Comparison of ENCODE assay signal across 35 cellular contexts in genomic region chr12:79138872-79139271, GRCh38.
DNase-seq lines count a peak whose midpoint lies in the region; ATAC-seq, FAIRE-seq and TF ChIP-seq lines count a peak whose summit lies in the region.
"Had no signal": no experiment of that assay in that cellular context is flagged by ENCODE, and none has a peak within 500 bp of the region (broad histone marks: within the 10 kb centered on the region; RNA-seq: fewer than 3 reads in every experiment).

No MANE protein-coding gene starts in this region.

- H3K4me2 ChIP-seq in GM23338 = no peak overlapping the region
- H3K4me2 ChIP-seq in PC-9 = no peak overlapping the region
- no peak overlapping the region for H3K4me2 ChIP-seq in H1 (ENCODE audit: insufficient read depth in 1 of 2, low read depth in 2 of 2, low read length in 2 of 2)
- H3K4me2 ChIP-seq: A549; BLaER1; BLaER1 treated with 17β-estradiol and CSF1 and Interleukin-3, amounts not matched to agents 10 nM and 100 nM had no signal

- no peak for TF ChIP-seq RAD21 in H1 (IDR thresholded peaks at IDR 0.05 in 1 of 2, conservative IDR thresholded peaks at IDR 0.05 in 1 of 2; ENCODE audit: low read depth in 2 of 2, low read length in 2 of 2)

- peaks cover 7% of the 10 kb centered on the region for H3K4me1 Mint-ChIP-seq in GM23338
- H3K4me1 Mint-ChIP-seq: B cell; CD14-positive monocyte; CD4-positive, alpha-beta memory T cell; CD4-positive, CD25-positive, alpha-beta regulatory T cell; CD8-positive, alpha-beta memory T cell had no signal

- no peak overlapping the region for H3K4me3 Mint-ChIP-seq in GM23338
- H3K4me3 Mint-ChIP-seq: B cell; CD14-positive monocyte; CD4-positive, alpha-beta memory T cell; CD4-positive, alpha-beta T cell; CD4-positive, CD25-positive, alpha-beta regulatory T cell; CD8-positive, alpha-beta memory T cell; CD8-positive, alpha-beta T cell had no signal

- H4K8ac ChIP-seq in H1 (ENCODE audit: extremely low read depth, insufficient read depth, low read length) = no peak overlapping the region

- H3K23ac ChIP-seq in H1 (ENCODE audit: insufficient read length) = no peak overlapping the region

- FAIRE-seq in H1 (lab: Jason Lieb, UNC) = no peak
- FAIRE-seq: A204.1, D721Med had no signal

- no peaks in the 10 kb centered on the region for H3K79me2 ChIP-seq in GM23338 (replicated peaks; ENCODE audit: insufficient read depth)
- no peaks in the 10 kb centered on the region for H3K79me2 ChIP-seq in PC-9 (ENCODE audit: low read depth)
- no peaks in the 10 kb centered on the region for H3K79me2 ChIP-seq in H1 (ENCODE audit: control insufficient read depth in 1 of 2, insufficient read depth in 2 of 2, low read length in 2 of 2)

- no peaks in the 10 kb centered on the region for H3K23me2 ChIP-seq in H1 (ENCODE audit: low read depth, low read length)

- H3K36me3 ChIP-seq in GM23338 (ENCODE audit: insufficient read depth) = no peaks in the 10 kb centered on the region
- no peaks in the 10 kb centered on the region for H3K36me3 ChIP-seq in PC-9 (ENCODE audit: low read depth)
- no peaks in the 10 kb centered on the region for H3K36me3 ChIP-seq in H1 (ENCODE audit: control insufficient read depth in 2 of 4, insufficient read depth in 4 of 4, low read length in 3 of 4)

- H3F3A ChIP-seq in GM23338 (replicated peaks; ENCODE audit: low read depth) (no peaks in the 10 kb centered on the region), PC-9 (ENCODE audit: insufficient read depth, low read depth) (no peaks in the 10 kb centered on the region)

- no peak overlapping the region for H3K56ac ChIP-seq in H1 (replicated peaks; ENCODE audit: insufficient read length, low read depth, low read length)

- no peak overlapping the region for H2BK15ac ChIP-seq in H1 (ENCODE audit: low read length)

- peak overlapping the region; percentile 81 for H3K14ac ChIP-seq in H1 (ENCODE audit: insufficient read length)

- no peak for DNase-seq in GM23338 (ENCODE audit: low spot score)
- DNase-seq in PC-9 = no peak
- no peak for DNase-seq in H1 (ENCODE audit: low read depth in 1 of 2, low spot score in 2 of 2)
- DNase-seq in left colon = no peak
- DNase-seq in ureter (ENCODE audit: low spot score) = no peak
- DNase-seq in pons (ENCODE audit: low spot score) = no peak
- DNase-seq: 8988T; ACHN; AML-193; BE2C; C1 segment of cervical spinal cord; Caco-2; Calu3; CD4-positive, alpha-beta memory T cell; CD4-positive, alpha-beta T cell; CD4-positive, CD25-positive, alpha-beta regulatory T cell; CD8-positive, alpha-beta memory T cell; CD8-positive, alpha-beta T cell; COR-L47; DMS 273 treated with DMSO at 0.1 percent for 48 hours; DMS153; DMS53; DMS79; DMS79 treated with DMSO at 0.1 percent for 48 hours; DND-41; EL had no signal

- no TSS peak for BruUV-seq in PC-9 (replicated peaks; lab: Mats Ljungman, UMichigan)

- H3K4ac ChIP-seq in H1 (replicated peaks; ENCODE audit: insufficient read length, low read depth, low read length) = no peak overlapping the region

- no peak overlapping the region for H2BK5ac ChIP-seq in H1 (ENCODE audit: low read depth, low read length)

- H2BK120ac ChIP-seq in H1 (replicated peaks; ENCODE audit: low read depth, low read length) = no peak overlapping the region

- TF ChIP-seq CTCF in GM23338 (conservative IDR thresholded peaks at IDR 0.05; ENCODE audit: low read depth in 2 of 2) (no peak), PC-9 (conservative IDR thresholded peaks at IDR 0.05) (no peak), H1 (IDR thresholded peaks at IDR 0.05; ENCODE audit: control extremely low read depth in 1 of 3, insufficient read depth in 1 of 3, low read depth in 1 of 3, low read length in 3 of 3) (no peak)

- ATAC-seq in GM23338 (no peak; the same call in 2 of the 3 replicates), left colon (no peak)
- ATAC-seq: A549; CD8-positive, alpha-beta T cell had no signal

- H3K9ac ChIP-seq in H1 (replicated peaks in 1 of 4; ENCODE audit: extremely low read depth in 1 of 4, low read depth in 3 of 4, low read length in 3 of 4) = no peak overlapping the region
- H3K9ac ChIP-seq: BLaER1; BLaER1 treated with 17β-estradiol and CSF1 and Interleukin-3, amounts not matched to agents 10 nM and 100 nM had no signal

- H4K20me1 ChIP-seq in GM23338 (replicated peaks; ENCODE audit: insufficient read depth) (no peaks in the 10 kb centered on the region), PC-9 (ENCODE audit: insufficient read depth) (no peaks in the 10 kb centered on the region), H1 (replicated peaks in 1 of 2; ENCODE audit: control insufficient read depth in 1 of 2, insufficient read depth in 2 of 2, low read length in 2 of 2) (no peaks in the 10 kb centered on the region)
- H4K20me1 ChIP-seq: BLaER1 treated with 17β-estradiol and CSF1 and Interleukin-3, amounts not matched to agents 10 nM and 100 nM had no signal

- intact Hi-C loops in PC-9 (cut with micrococcal nuclease; ENCODE audit: unreplicated experiment) (no loop called here), left colon (cut with DNase I, micrococcal nuclease) (no loop called here)

- WGBS in H1 (ENCODE audit: extremely low coverage in 1 of 2, insufficient coverage in 1 of 2, insufficient read length in 1 of 2, insufficient replicate concordance in 2 of 2, low coverage in 1 of 2, low lambda C conversion rate in 2 of 2, missing lambda C conversion rate in 1 of 2), 2 experiments = 89% methylated on average over 6 of the region's 6 CpGs; no CpG with 5 or more reads in 1 of the 2 experiments

- H3K27ac ChIP-seq in GM23338 (ENCODE audit: low read depth) = no peak overlapping the region
- H3K27ac ChIP-seq in PC-9 = no peak overlapping the region
- H3K27ac ChIP-seq in H1 (ENCODE audit: low read depth, low read length) = no peak overlapping the region
- H3K27ac ChIP-seq: 22Rv1; A549; BLaER1; BLaER1 treated with 17β-estradiol and CSF1 and Interleukin-3, amounts not matched to agents 10 nM and 100 nM; C4-2B had no signal

- H2AFZ ChIP-seq in GM23338 (no peak overlapping the region), PC-9 (peak overlapping the region; percentile 28; the same call in 1 of the 2 replicates), H1 (ENCODE audit: low read length) (no peak overlapping the region)

- H2AK5ac ChIP-seq in H1 (ENCODE audit: low read depth, low read length) = no peak overlapping the region

- CTCF ChIA-PET in PC-9 (lab: Charles Lee) = interaction anchor here (0.6 kb wide), 1 partner anchor 14 kb away, joined by 6 read pairs; no protein-coding TSS in a partner anchor
- CTCF ChIA-PET in H1 (lab: Charles Lee; ENCODE audit: partially characterized antibody) = no interaction called here

- H3K4me3 ChIP-seq in GM23338 = no peak overlapping the region
- H3K4me3 ChIP-seq in PC-9 = no peak overlapping the region
- H3K4me3 ChIP-seq in H1 (ENCODE audit: extremely low read depth in 1 of 4, insufficient read depth in 2 of 4, low read depth in 3 of 4, low read length in 4 of 4) = no peak overlapping the region
- H3K4me3 ChIP-seq: A549; BLaER1; BLaER1 treated with 17β-estradiol and CSF1 and Interleukin-3, amounts not matched to agents 10 nM and 100 nM had no signal

- no peaks in the 10 kb centered on the region; the same call in 1 of the 2 replicates for H3K79me1 ChIP-seq in H1 (ENCODE audit: low read depth, low read length)

- H2BK12ac ChIP-seq in H1 (ENCODE audit: low read depth, low read length) = no peak overlapping the region

- no peaks in the 10 kb centered on the region; the same call in 1 of the 2 replicates for H3K9me3 ChIP-seq in PC-9 (ENCODE audit: insufficient read depth, low read depth)
- H3K9me3 ChIP-seq in H1 (ENCODE audit: insufficient read depth in 2 of 2, low read depth in 1 of 2, low read length in 1 of 2) = no peaks in the 10 kb centered on the region
- H3K9me3 ChIP-seq: A549; BE2C; BLaER1; BLaER1 treated with 17β-estradiol and CSF1 and Interleukin-3, amounts not matched to agents 10 nM and 100 nM; Caco-2 had no signal

- H3K27me3 ChIP-seq in GM23338 (ENCODE audit: insufficient read depth) = no peaks in the 10 kb centered on the region
- no peaks in the 10 kb centered on the region for H3K27me3 ChIP-seq in PC-9 (ENCODE audit: insufficient read depth, low read depth)
- H3K27me3 ChIP-seq in H1 (replicated peaks in 1 of 4; ENCODE audit: control insufficient read depth in 3 of 4, extremely low read depth in 1 of 4, insufficient read depth in 3 of 4, low read length in 3 of 4) = no peaks in the 10 kb centered on the region
- H3K27me3 ChIP-seq: BE2C; BLaER1; BLaER1 treated with 17β-estradiol and CSF1 and Interleukin-3, amounts not matched to agents 10 nM and 100 nM had no signal

- 0 out of 2 replicates have a peak overlapping the region, but pooled peaks have one; percentile 9 for H3K27ac Mint-ChIP-seq in GM23338
- H3K27ac Mint-ChIP-seq: B cell; CD14-positive monocyte; CD4-positive, alpha-beta memory T cell; CD4-positive, alpha-beta T cell; CD8-positive, alpha-beta memory T cell; CD8-positive, alpha-beta T cell had no signal

- H3K4me1 ChIP-seq in GM23338 (ENCODE audit: insufficient read depth) (no peaks in the 10 kb centered on the region), PC-9 (replicated peaks; ENCODE audit: insufficient read depth) (no peaks in the 10 kb centered on the region), H1 (replicated peaks in 1 of 4; ENCODE audit: control insufficient read depth in 3 of 4, insufficient read depth in 4 of 4, low read length in 3 of 4) (no peaks in the 10 kb centered on the region)
- H3K4me1 ChIP-seq: A549, BLaER1, Caco-2 had no signal

- POLR2A ChIA-PET in PC-9 (lab: Charles Lee; ENCODE audit: unreplicated experiment) (no interaction called here), H1 (lab: Charles Lee; ENCODE audit: partially characterized antibody) (no interaction called here)

- no peak overlapping the region for H3K18ac ChIP-seq in H1 (ENCODE audit: extremely low read depth, low read length)

- H2BK20ac ChIP-seq in H1 (ENCODE audit: low read length) = no peak overlapping the region

- no peaks in the 10 kb centered on the region for H3K9me2 ChIP-seq in GM23338 (ENCODE audit: insufficient read depth)
- 0 out of 2 replicates have a peak, but pooled peaks cover 4% of the 10 kb centered on the region for H3K9me2 ChIP-seq in PC-9 (ENCODE audit: insufficient read depth)

- no peak overlapping the region for H4K5ac ChIP-seq in H1 (ENCODE audit: insufficient read length, low read depth, low read length)

- no peak overlapping the region for H4K91ac ChIP-seq in H1 (replicated peaks; ENCODE audit: insufficient read length, low read length)

- TF ChIP-seq EP300 in H1 (IDR thresholded peaks at IDR 0.05; ENCODE audit: borderline replicate concordance in 1 of 2, low read depth in 2 of 2, low read length in 2 of 2) = no peak

- TF ChIP-seq POLR2A in H1 (IDR thresholded peaks at IDR 0.05; ENCODE audit: control extremely low read depth in 1 of 2, low read depth in 2 of 2, low read length in 2 of 2) = no peak

- H3K27me3 Mint-ChIP-seq in GM23338 (ENCODE audit: insufficient read depth, low read depth, poor library complexity) = peaks cover 2% of the 10 kb centered on the region
- H3K27me3 Mint-ChIP-seq: B cell; CD4-positive, alpha-beta memory T cell; CD4-positive, alpha-beta T cell; CD4-positive, CD25-positive, alpha-beta regulatory T cell; CD8-positive, alpha-beta memory T cell had no signal

- no peaks in the 10 kb centered on the region for H3K36me3 Mint-ChIP-seq in GM23338 (ENCODE audit: low read depth)
- H3K36me3 Mint-ChIP-seq: CD14-positive monocyte; CD4-positive, alpha-beta memory T cell; CD4-positive, CD25-positive, alpha-beta regulatory T cell; CD8-positive, alpha-beta memory T cell; CD8-positive, alpha-beta T cell had no signal

- no peaks in the 10 kb centered on the region for H3K9me3 Mint-ChIP-seq in GM23338
- H3K9me3 Mint-ChIP-seq: CD8-positive, alpha-beta T cell had no signal
